ENCODE assay signal across 13 cellular contexts in the genomic region with DNA sequence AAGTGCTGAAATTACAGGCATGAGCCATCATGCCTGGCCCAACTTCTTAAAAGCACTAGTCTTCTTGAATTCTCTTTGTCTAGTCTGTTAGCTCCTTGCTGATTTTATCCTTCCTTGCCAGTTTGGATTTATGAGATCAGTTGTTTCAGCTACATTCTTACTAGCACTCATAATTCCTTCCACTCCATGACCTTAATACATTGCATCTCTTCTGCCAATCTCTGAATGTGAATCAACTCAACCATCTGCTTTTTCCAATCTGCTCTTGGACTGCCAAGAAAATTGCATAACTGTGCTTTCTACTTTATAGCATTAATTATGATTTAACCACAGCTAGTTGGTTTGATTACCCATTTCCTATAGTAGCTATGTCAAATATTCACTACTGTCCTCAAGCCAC. TPM values are rescaled to one million over a fixed set of nuclear protein-coding genes. Genes with fewer than 3 reads are reported as not detected.
DNase-seq lines count a peak whose midpoint lies in the region; ATAC-seq and TF ChIP-seq lines count a peak whose summit lies in the region.
"Had no signal": no experiment of that assay in that cellular context is flagged by ENCODE, and none has a peak within 500 bp of the region (broad histone marks: within the 10 kb centered on the region; RNA-seq: fewer than 3 reads in every experiment).

No MANE protein-coding gene starts in this region.

- peaks cover 6% of the 10 kb centered on the region for H3K36me3 Mint-ChIP-seq in osteocyte (ENCODE audit: unreplicated experiment)

- peaks cover 0 to 3% (median 3%) of the 10 kb centered on the region in 3 donors for H3K4me1 ChIP-seq in skeletal muscle tissue (ENCODE audit: control insufficient read depth in 3 of 3, insufficient read depth in 3 of 3, low read length in 3 of 3)
- H3K4me1 ChIP-seq: pancreas, SJCRH30 had no signal

- peaks cover 13% of the 10 kb centered on the region for H3K9me3 Mint-ChIP-seq in osteocyte (ENCODE audit: unreplicated experiment)
- H3K9me3 Mint-ChIP-seq: immature natural killer cell had no signal

- no peaks in the 10 kb centered on the region for H3K9me3 ChIP-seq in skeletal muscle tissue (ENCODE audit: control insufficient read depth in 3 of 3, low read length in 3 of 3)
- H3K9me3 ChIP-seq: pancreas, SJCRH30, thoracic aorta had no signal

- H3K27me3 ChIP-seq in skeletal muscle tissue (ENCODE audit: control insufficient read depth in 3 of 3, insufficient read depth in 3 of 3, low read length in 3 of 3), result no peaks in the 10 kb centered on the region
- H3K27me3 ChIP-seq: pancreas, SJCRH30 had no signal

- ATAC-seq in SK-N-SH treated with all-trans-retinoic acid at 6 μM for 48 hours (peak; percentile 77), HG02938 (IDR thresholded peaks at IDR 0.05; ENCODE audit: unreplicated experiment) (no peak)
- ATAC-seq: pancreas had no signal

- DNase-seq in EH (ENCODE audit: low read depth) (peak; percentile 93), fibroblast of the aortic adventitia (ENCODE audit: low read depth) (peak; percentile 84), osteocyte (ENCODE audit: extremely low spot score, unreplicated experiment) (no peak), A172 (ENCODE audit: low spot score) (no peak)
- DNase-seq: CD4-positive, alpha-beta memory T cell; immature natural killer cell; MM.1S; pancreas; SJCRH30 had no signal

- no peaks in the 10 kb centered on the region for H3K4me1 Mint-ChIP-seq in osteocyte (ENCODE audit: unreplicated experiment)
- H3K4me1 Mint-ChIP-seq: CD4-positive, alpha-beta memory T cell; immature natural killer cell had no signal

- H3K27me3 Mint-ChIP-seq in osteocyte (ENCODE audit: unreplicated experiment), result no peaks in the 10 kb centered on the region
- H3K27me3 Mint-ChIP-seq: CD4-positive, alpha-beta memory T cell had no signal

- H3K36me3 ChIP-seq in skeletal muscle tissue (ENCODE audit: control insufficient read depth in 3 of 3, insufficient read depth in 3 of 3, low read length in 3 of 3), result no peaks in the 10 kb centered on the region
- H3K36me3 ChIP-seq: pancreas, SJCRH30, thoracic aorta had no signal

- H3K9ac ChIP-seq in skeletal muscle tissue (ENCODE audit: low read depth in 1 of 3, low read length in 3 of 3), result no peak overlapping the region

- no peak overlapping the region for H3K4me3 Mint-ChIP-seq in osteocyte (ENCODE audit: unreplicated experiment)
- H3K4me3 Mint-ChIP-seq: CD4-positive, alpha-beta memory T cell; immature natural killer cell had no signal

- H3K27ac Mint-ChIP-seq in osteocyte (ENCODE audit: unreplicated experiment), result no peak overlapping the region

- no peak for TF ChIP-seq CTCF in fibroblast of the aortic adventitia (IDR thresholded peaks at IDR 0.05; ENCODE audit: insufficient read depth, low read length)
- no peak for TF ChIP-seq CTCF in osteocyte (IDR thresholded peaks at IDR 0.05)

- H3K27ac ChIP-seq in skeletal muscle tissue (ENCODE audit: low read depth, low read length), result peak overlapping the region; percentile 21
- H3K27ac ChIP-seq: pancreas, SJCRH30, thoracic aorta had no signal

- H3K4me3 ChIP-seq in fibroblast of the aortic adventitia (ENCODE audit: low read depth, low read length) (no peak overlapping the region), skeletal muscle tissue (ENCODE audit: low read length in 3 of 3) (no peak overlapping the region)
- H3K4me3 ChIP-seq: pancreas, SJCRH30, thoracic aorta had no signal

TF ChIP-seq in SK-N-SH treated with all-trans-retinoic acid at 6 μM for 48 hours, 23 proteins besides CTCF, POLR2A, EP300 and RAD21:
- TF ChIP-seq ZFP3 (CRISPR knock-in tag; IDR thresholded peaks at IDR 0.05) (peak; percentile 18; the same call in 1 of the 2 replicates), ISL1 (CRISPR knock-in tag; IDR thresholded peaks at IDR 0.05) (peak; percentile 97), CSDC2 (CRISPR knock-in tag; IDR thresholded peaks at IDR 0.05) (no peak), SNAI2 (CRISPR knock-in tag; IDR thresholded peaks at IDR 0.05) (peak; percentile 68; the same call in 1 of the 2 replicates), GLIS3 (CRISPR knock-in tag; IDR thresholded peaks at IDR 0.05) (no peak)
- TF ChIP-seq, protein P1, sequence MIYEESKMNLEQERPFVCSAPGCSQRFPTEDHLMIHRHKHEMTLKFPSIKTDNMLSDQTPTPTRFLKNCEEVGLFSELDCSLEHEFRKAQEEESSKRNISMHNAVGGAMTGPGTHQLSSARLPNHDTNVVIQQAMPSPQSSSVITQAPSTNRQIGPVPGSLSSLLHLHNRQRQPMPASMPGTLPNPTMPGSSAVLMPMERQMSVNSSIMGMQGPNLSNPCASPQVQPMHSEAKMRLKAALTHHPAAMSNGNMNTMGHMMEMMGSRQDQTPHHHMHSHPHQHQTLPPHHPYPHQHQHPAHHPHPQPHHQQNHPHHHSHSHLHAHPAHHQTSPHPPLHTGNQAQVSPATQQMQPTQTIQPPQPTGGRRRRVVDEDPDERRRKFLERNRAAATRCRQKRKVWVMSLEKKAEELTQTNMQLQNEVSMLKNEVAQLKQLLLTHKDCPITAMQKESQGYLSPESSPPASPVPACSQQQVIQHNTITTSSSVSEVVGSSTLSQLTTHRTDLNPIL (CRISPR knock-in tag; IDR thresholded peaks at IDR 0.05; ENCODE audit: low read depth), result peak; percentile 82
- TF ChIP-seq, protein P2, sequence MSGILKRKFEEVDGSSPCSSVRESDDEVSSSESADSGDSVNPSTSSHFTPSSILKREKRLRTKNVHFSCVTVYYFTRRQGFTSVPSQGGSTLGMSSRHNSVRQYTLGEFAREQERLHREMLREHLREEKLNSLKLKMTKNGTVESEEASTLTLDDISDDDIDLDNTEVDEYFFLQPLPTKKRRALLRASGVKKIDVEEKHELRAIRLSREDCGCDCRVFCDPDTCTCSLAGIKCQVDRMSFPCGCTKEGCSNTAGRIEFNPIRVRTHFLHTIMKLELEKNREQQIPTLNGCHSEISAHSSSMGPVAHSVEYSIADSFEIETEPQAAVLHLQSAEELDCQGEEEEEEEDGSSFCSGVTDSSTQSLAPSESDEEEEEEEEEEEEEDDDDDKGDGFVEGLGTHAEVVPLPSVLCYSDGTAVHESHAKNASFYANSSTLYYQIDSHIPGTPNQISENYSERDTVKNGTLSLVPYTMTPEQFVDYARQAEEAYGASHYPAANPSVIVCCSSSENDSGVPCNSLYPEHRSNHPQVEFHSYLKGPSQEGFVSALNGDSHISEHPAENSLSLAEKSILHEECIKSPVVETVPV (CRISPR knock-in tag; IDR thresholded peaks at IDR 0.05), result 0 out of 2 replicates have a peak, but pooled peaks have one; percentile 29

RNA-seq across cellular contexts. Expression of a gene that starts 14.9 kb away (rescaled TPM):
- total RNA-seq in fibroblast of the aortic adventitia (ENCODE audit: low replicate concordance) (52.4 and 66.8 TPM in 2 replicates), skeletal muscle tissue (40.7 TPM), osteocyte (48.3 and 56.2 TPM in 2 replicates)
- 21.6 and 31.6 TPM in 2 replicates for total RNA-seq in A172 (2014; rRNA removed; shearing (Covaris generic))

RNA-seq across cellular contexts. Expression of a gene that starts 22.0 kb away (rescaled TPM):
- 20.6 and 44.6 TPM in 2 replicates for total RNA-seq in fibroblast of the aortic adventitia (ENCODE audit: low replicate concordance)
- 19.3 TPM for total RNA-seq in skeletal muscle tissue
- total RNA-seq in osteocyte, result 25.5 and 26.5 TPM in 2 replicates
- total RNA-seq in A172 (2014; rRNA removed; shearing (Covaris generic)), result 23.7 and 29.9 TPM in 2 replicates

RNA-seq across cellular contexts. Expression of a gene that starts 52.6 kb away (rescaled TPM):
- total RNA-seq in fibroblast of the aortic adventitia (ENCODE audit: low replicate concordance), result not detected in 2 replicates
- not detected for total RNA-seq in skeletal muscle tissue
- not detected in 2 replicates for total RNA-seq in osteocyte
- not detected in 2 replicates for total RNA-seq in A172 (2014; rRNA removed; shearing (Covaris generic))
- total RNA-seq: CD4-positive, alpha-beta memory T cell; pancreas; SJCRH30; thoracic aorta had no signal

Comparison
In these comparisons a context has a peak if more than half of its experiments do, and no peak if none do; other contexts are left out.
1. DNase-seq: peak in EH (single experiment) and fibroblast of the aortic adventitia (single experiment); none in osteocyte (single experiment) and A172 (single experiment).